ENCODE assay signal across 9 cellular contexts in genomic region chr4:41142946-41143720, GRCh38.
DNase-seq lines count a peak whose midpoint lies in the region; ATAC-seq and TF ChIP-seq lines count a peak whose summit lies in the region.
"Had no signal": no experiment of that assay in that cellular context is flagged by ENCODE, and none has a peak within 500 bp of the region (broad histone marks: within the 10 kb centered on the region; RNA-seq: fewer than 3 reads in every experiment).

No MANE protein-coding gene starts in this region.

- H3K4me3 ChIP-seq in AG10803 (ENCODE audit: low read length) (peak overlapping the region; percentile 35), foreskin fibroblast (ENCODE audit: low read depth in 1 of 2, low read length in 2 of 2) (peak overlapping the region; percentile 8 to 27), parathyroid adenoma (ENCODE audit: low read depth, low read length) (no peak overlapping the region)
- H3K4me3 ChIP-seq: cardiac muscle cell had no signal

- H3K4me3 Mint-ChIP-seq in activated CD4-positive, alpha-beta T cell treated with anti-CD3 and anti-CD28 coated beads for 36 hours = no peak overlapping the region
- no peak overlapping the region for H3K4me3 Mint-ChIP-seq in activated CD4-positive, alpha-beta T cell treated with anti-CD3 and anti-CD28 coated beads, Interleukin-2, amount 10 ng/mL, durations not matched to agents 7 days and 5 days

- H3K9ac ChIP-seq in parathyroid adenoma = no peak overlapping the region

- H3K27me3 ChIP-seq in parathyroid adenoma (ENCODE audit: control insufficient read depth, insufficient read depth, low read length) = no peaks in the 10 kb centered on the region
- H3K27me3 ChIP-seq: cardiac muscle cell had no signal

- POLR2A ChIA-PET in activated CD4-positive, alpha-beta T cell treated with anti-CD3 and anti-CD28 coated beads for 36 hours (lab: Charles Lee) = no interaction called here
- POLR2A ChIA-PET in activated CD4-positive, alpha-beta T cell treated with anti-CD3 and anti-CD28 coated beads, Interleukin-2, amount 10 ng/mL, durations not matched to agents 7 days and 5 days (lab: Charles Lee) = no interaction called here

- CTCF ChIA-PET in activated CD4-positive, alpha-beta T cell treated with anti-CD3 and anti-CD28 coated beads for 36 hours (lab: Charles Lee) = no interaction called here
- CTCF ChIA-PET in activated CD4-positive, alpha-beta T cell treated with anti-CD3 and anti-CD28 coated beads, Interleukin-2, amount 10 ng/mL, durations not matched to agents 7 days and 5 days (lab: Charles Lee) = interaction anchor here (1.9 kb wide), 1 partner anchor 10 kb away, joined by 5 read pairs; no protein-coding TSS in a partner anchor

- DNase-seq in AG10803 (ENCODE audit: low read depth) = peak; percentile 99
- DNase-seq in SW480 (ENCODE audit: low spot score) = peak; percentile 79
- peak; percentile 91 to 96 for DNase-seq in foreskin fibroblast
- no peak for DNase-seq in NCI-H1436 (lab: John Stamatoyannopoulos, UW)
- no peak for DNase-seq in activated CD4-positive, alpha-beta T cell treated with anti-CD3 and anti-CD28 coated beads for 36 hours
- no peak for DNase-seq in activated CD4-positive, alpha-beta T cell treated with anti-CD3 and anti-CD28 coated beads, Interleukin-2, amount 10 ng/mL, durations not matched to agents 7 days and 5 days

- no peaks in the 10 kb centered on the region for H3K36me3 ChIP-seq in parathyroid adenoma (ENCODE audit: control insufficient read depth, insufficient read depth, low read length)
- H3K36me3 ChIP-seq: cardiac muscle cell had no signal

- no peak overlapping the region for H2AFZ ChIP-seq in parathyroid adenoma

- H3K79me2 ChIP-seq in parathyroid adenoma = no peaks in the 10 kb centered on the region

- H3K27me3 Mint-ChIP-seq in activated CD4-positive, alpha-beta T cell treated with anti-CD3 and anti-CD28 coated beads for 36 hours = peaks cover 6% of the 10 kb centered on the region
- H3K27me3 Mint-ChIP-seq in activated CD4-positive, alpha-beta T cell treated with anti-CD3 and anti-CD28 coated beads, Interleukin-2, amount 10 ng/mL, durations not matched to agents 7 days and 5 days = peaks cover 7% of the 10 kb centered on the region

- H3K4me1 Mint-ChIP-seq in activated CD4-positive, alpha-beta T cell treated with anti-CD3 and anti-CD28 coated beads for 36 hours = no peaks in the 10 kb centered on the region
- H3K4me1 Mint-ChIP-seq in activated CD4-positive, alpha-beta T cell treated with anti-CD3 and anti-CD28 coated beads, Interleukin-2, amount 10 ng/mL, durations not matched to agents 7 days and 5 days = no peaks in the 10 kb centered on the region

- TF ChIP-seq CTCF in AG10803 (conservative IDR thresholded peaks at IDR 0.05; ENCODE audit: low read length) (no peak), foreskin fibroblast (IDR thresholded peaks at IDR 0.05; ENCODE audit: low read depth, low read length) (no peak), parathyroid adenoma (IDR thresholded peaks at IDR 0.05) (no peak)

- no peaks in the 10 kb centered on the region for H3K4me1 ChIP-seq in parathyroid adenoma

- H3K27ac Mint-ChIP-seq in activated CD4-positive, alpha-beta T cell treated with anti-CD3 and anti-CD28 coated beads for 36 hours = no peak overlapping the region
- H3K27ac Mint-ChIP-seq in activated CD4-positive, alpha-beta T cell treated with anti-CD3 and anti-CD28 coated beads, Interleukin-2, amount 10 ng/mL, durations not matched to agents 7 days and 5 days = no peak overlapping the region

- H3K36me3 Mint-ChIP-seq in activated CD4-positive, alpha-beta T cell treated with anti-CD3 and anti-CD28 coated beads for 36 hours (ENCODE audit: low read depth) = no peaks in the 10 kb centered on the region
- no peaks in the 10 kb centered on the region for H3K36me3 Mint-ChIP-seq in activated CD4-positive, alpha-beta T cell treated with anti-CD3 and anti-CD28 coated beads, Interleukin-2, amount 10 ng/mL, durations not matched to agents 7 days and 5 days (ENCODE audit: low read depth)

- no peak overlapping the region for H3K4me2 ChIP-seq in parathyroid adenoma (ENCODE audit: low read length)

- H3K27ac ChIP-seq in parathyroid adenoma = peak overlapping the region; percentile 49
- H3K27ac ChIP-seq: cardiac muscle cell had no signal

- ATAC-seq in HG03469 (IDR thresholded peaks at IDR 0.05; ENCODE audit: unreplicated experiment) = no peak
- ATAC-seq in activated CD4-positive, alpha-beta T cell treated with anti-CD3 and anti-CD28 coated beads for 36 hours = no peak

- no peaks in the 10 kb centered on the region for H3K9me3 Mint-ChIP-seq in activated CD4-positive, alpha-beta T cell treated with anti-CD3 and anti-CD28 coated beads for 36 hours (ENCODE audit: low read depth)
- H3K9me3 Mint-ChIP-seq in activated CD4-positive, alpha-beta T cell treated with anti-CD3 and anti-CD28 coated beads, Interleukin-2, amount 10 ng/mL, durations not matched to agents 7 days and 5 days = no peaks in the 10 kb centered on the region

- intact Hi-C loops in activated CD4-positive, alpha-beta T cell treated with anti-CD3 and anti-CD28 coated beads for 36 hours (cut with DNase I, micrococcal nuclease) = no loop called here

- no peaks in the 10 kb centered on the region for H3K9me3 ChIP-seq in parathyroid adenoma (ENCODE audit: control insufficient read depth, low read length)

Comparison
In these comparisons a context has a peak if more than half of its experiments do, and no peak if none do; other contexts are left out.
1. DNase-seq: peak in AG10803 (single experiment), SW480 (single experiment) and foreskin fibroblast (2 of 2); none in NCI-H1436 (single experiment), activated CD4-positive, alpha-beta T cell treated with anti-CD3 and anti-CD28 coated beads for 36 hours (single experiment) and activated CD4-positive, alpha-beta T cell treated with anti-CD3 and anti-CD28 coated beads, Interleukin-2, amount 10 ng/mL, durations not matched to agents 7 days and 5 days (single experiment).